ENCODE assay signal across 23 cellular contexts in genomic region chr16:80802129-80802528, GRCh38. TPM values are rescaled to one million over a fixed set of nuclear protein-coding genes. Genes with fewer than 3 reads are reported as not detected.
DNase-seq lines count a peak whose midpoint lies in the region; ATAC-seq and TF ChIP-seq lines count a peak whose summit lies in the region.
"Had no signal": no experiment of that assay in that cellular context is flagged by ENCODE, and none has a peak within 500 bp of the region (broad histone marks: within the 10 kb centered on the region; RNA-seq: fewer than 3 reads in every experiment).

No MANE protein-coding gene starts in this region.

- peaks cover 2% of the 10 kb centered on the region for H3K27me3 Mint-ChIP-seq in CD8-positive, alpha-beta T cell (ENCODE audit: low read depth)
- H3K27me3 Mint-ChIP-seq in activated T-helper 1 cell treated with anti-CD3 and anti-CD28 coated beads, Interleukin-12 subunit alpha, Interleukin-12 subunit beta, Interleukin-2, Interleukin-4 antibody, amounts not matched to agents 30 ng/mL and 10 ng/mL and 1 ng/mL, durations not matched to agents 14 hours and 24 hours and 36 hours (ENCODE audit: insufficient read depth) = no peaks in the 10 kb centered on the region
- H3K27me3 Mint-ChIP-seq in naive B cell (peaks cover 21 to 32% (median 23%) of the 10 kb centered on the region in 3 donors), Calu3 (ENCODE audit: unreplicated experiment) (peaks cover 68% of the 10 kb centered on the region)

- no peak overlapping the region for H3K4me3 ChIP-seq in CD8-positive, alpha-beta T cell (ENCODE audit: low read depth, low read length)
- H3K4me3 ChIP-seq: esophagus squamous epithelium, SK-N-MC, thyroid gland had no signal

- intact Hi-C loops in CD8-positive, alpha-beta T cell (cut with DNase I, micrococcal nuclease) = loop anchor here in 1 of 2 experiments (10.0 kb wide), 1 partner anchor 193 kb away; no protein-coding TSS in a partner anchor
- intact Hi-C loops in activated T-helper 1 cell treated with anti-CD3 and anti-CD28 coated beads, Interleukin-12 subunit alpha, Interleukin-12 subunit beta, Interleukin-2, Interleukin-4 antibody, amounts not matched to agents 30 ng/mL and 10 ng/mL and 1 ng/mL, durations not matched to agents 14 hours and 24 hours and 36 hours (cut with micrococcal nuclease) = loop anchor here (1.0 to 10.0 kb wide), 6 partner anchors 43 to 1197 kb away; partner anchors contain the start of genes DYNLRB2 and MAF
- intact Hi-C loops in Calu3 (cut with micrococcal nuclease; ENCODE audit: unreplicated experiment) = no loop called here

- ATAC-seq in CD8-positive, alpha-beta T cell = no peak
- ATAC-seq in naive B cell (ENCODE audit: low read depth in 2 of 2) (no peak), GM21576 (IDR thresholded peaks at IDR 0.05; ENCODE audit: unreplicated experiment) (no peak), HG02759 (IDR thresholded peaks at IDR 0.05; ENCODE audit: unreplicated experiment) (no peak), HG02884 (IDR thresholded peaks at IDR 0.05; ENCODE audit: unreplicated experiment) (no peak)
- ATAC-seq: left colon, right cardiac atrium had no signal

- H3K9me3 Mint-ChIP-seq in CD8-positive, alpha-beta T cell = no peaks in the 10 kb centered on the region
- H3K9me3 Mint-ChIP-seq in activated T-helper 1 cell treated with anti-CD3 and anti-CD28 coated beads, Interleukin-12 subunit alpha, Interleukin-12 subunit beta, Interleukin-2, Interleukin-4 antibody, amounts not matched to agents 30 ng/mL and 10 ng/mL and 1 ng/mL, durations not matched to agents 14 hours and 24 hours and 36 hours = peaks cover 11% of the 10 kb centered on the region
- H3K9me3 Mint-ChIP-seq in naive B cell (peaks cover 0 to 5% (median 0%) of the 10 kb centered on the region in 7 donors), Calu3 (ENCODE audit: low read depth, unreplicated experiment) (peaks cover 2% of the 10 kb centered on the region)

- CTCF ChIA-PET in CD8-positive, alpha-beta T cell (lab: Charles Lee) = no interaction called here
- CTCF ChIA-PET in Calu3 (lab: Charles Lee) = no interaction called here

- TF ChIP-seq CTCF in 22Rv1 (IDR thresholded peaks at IDR 0.05) = no peak
- no peak for TF ChIP-seq CTCF in CD8-positive, alpha-beta T cell (IDR thresholded peaks at IDR 0.05)
- TF ChIP-seq CTCF in Calu3 (IDR thresholded peaks at IDR 0.05; ENCODE audit: unreplicated experiment) = no peak

- no peak for DNase-seq in CD8-positive, alpha-beta T cell
- no peak for DNase-seq in activated T-helper 1 cell treated with anti-CD3 and anti-CD28 coated beads, Interleukin-12 subunit alpha, Interleukin-12 subunit beta, Interleukin-2, Interleukin-4 antibody, amounts not matched to agents 30 ng/mL and 10 ng/mL and 1 ng/mL, durations not matched to agents 14 hours and 24 hours and 36 hours (ENCODE audit: low spot score)
- no peak for DNase-seq in naive B cell
- no peak for DNase-seq in Calu3
- DNase-seq: activated CD4-positive, alpha-beta T cell treated with anti-CD3 and anti-CD28 coated beads for 4 hours; aorta; COR-L47; effector CD4-positive, alpha-beta T cell; esophagus squamous epithelium; KG1; left colon; midbrain; MV-4-11; NCI-H187; NCI-H226; right cardiac atrium; stimulated activated CD4-positive, alpha-beta T cell treated with anti-CD3 and anti-CD28 coated beads, Interleukin-15, amount 100 ng/mL, for 24 hours; thyroid gland had no signal

- H3K4me1 ChIP-seq in CD8-positive, alpha-beta T cell (ENCODE audit: insufficient read depth, low read length) = no peaks in the 10 kb centered on the region

- no peak overlapping the region for H3K27ac Mint-ChIP-seq in CD8-positive, alpha-beta T cell
- H3K27ac Mint-ChIP-seq in activated T-helper 1 cell treated with anti-CD3 and anti-CD28 coated beads, Interleukin-12 subunit alpha, Interleukin-12 subunit beta, Interleukin-2, Interleukin-4 antibody, amounts not matched to agents 30 ng/mL and 10 ng/mL and 1 ng/mL, durations not matched to agents 14 hours and 24 hours and 36 hours = peak overlapping the region; percentile 73
- H3K27ac Mint-ChIP-seq in naive B cell = no peak overlapping the region
- H3K27ac Mint-ChIP-seq in Calu3 (ENCODE audit: unreplicated experiment) = no peak overlapping the region

- H3K27me3 ChIP-seq in CD8-positive, alpha-beta T cell (ENCODE audit: insufficient read depth, low read length) = no peaks in the 10 kb centered on the region
- H3K27me3 ChIP-seq: thyroid gland had no signal

- BruUV-seq in Calu3 (replicated peaks; lab: Mats Ljungman, UMichigan) = no TSS peak

- POLR2A ChIA-PET in CD8-positive, alpha-beta T cell (lab: Charles Lee) = no interaction called here

- H3K4me1 Mint-ChIP-seq in CD8-positive, alpha-beta T cell (ENCODE audit: low read depth) = peaks cover 20% of the 10 kb centered on the region
- H3K4me1 Mint-ChIP-seq in activated T-helper 1 cell treated with anti-CD3 and anti-CD28 coated beads, Interleukin-12 subunit alpha, Interleukin-12 subunit beta, Interleukin-2, Interleukin-4 antibody, amounts not matched to agents 30 ng/mL and 10 ng/mL and 1 ng/mL, durations not matched to agents 14 hours and 24 hours and 36 hours (ENCODE audit: low read depth) = peaks cover 57% of the 10 kb centered on the region
- H3K4me1 Mint-ChIP-seq in naive B cell (peaks cover 0 to 4% (median 4%) of the 10 kb centered on the region in 3 donors), Calu3 (ENCODE audit: low read depth, unreplicated experiment) (peaks cover 7% of the 10 kb centered on the region)

- H3K36me3 Mint-ChIP-seq in CD8-positive, alpha-beta T cell = peaks cover 2% of the 10 kb centered on the region
- H3K36me3 Mint-ChIP-seq in activated T-helper 1 cell treated with anti-CD3 and anti-CD28 coated beads, Interleukin-12 subunit alpha, Interleukin-12 subunit beta, Interleukin-2, Interleukin-4 antibody, amounts not matched to agents 30 ng/mL and 10 ng/mL and 1 ng/mL, durations not matched to agents 14 hours and 24 hours and 36 hours (ENCODE audit: low read depth) = peaks cover 23% of the 10 kb centered on the region
- H3K36me3 Mint-ChIP-seq in naive B cell (no peaks in the 10 kb centered on the region), Calu3 (ENCODE audit: insufficient read depth, unreplicated experiment) (peaks cover 9% of the 10 kb centered on the region)

- H3K9me3 ChIP-seq in CD8-positive, alpha-beta T cell (ENCODE audit: low read length) = no peaks in the 10 kb centered on the region
- H3K9me3 ChIP-seq: esophagus squamous epithelium, thyroid gland had no signal

- H3K36me3 ChIP-seq in CD8-positive, alpha-beta T cell (ENCODE audit: insufficient read depth, low read length) = no peaks in the 10 kb centered on the region
- H3K36me3 ChIP-seq: esophagus squamous epithelium, thyroid gland had no signal

- H3K4me3 Mint-ChIP-seq in CD8-positive, alpha-beta T cell = peak overlapping the region; percentile 74
- peak overlapping the region; percentile 82 for H3K4me3 Mint-ChIP-seq in activated T-helper 1 cell treated with anti-CD3 and anti-CD28 coated beads, Interleukin-12 subunit alpha, Interleukin-12 subunit beta, Interleukin-2, Interleukin-4 antibody, amounts not matched to agents 30 ng/mL and 10 ng/mL and 1 ng/mL, durations not matched to agents 14 hours and 24 hours and 36 hours
- peak overlapping the region in 6 of 8 donors; percentile 37 to 88 (median 62) for H3K4me3 Mint-ChIP-seq in naive B cell
- H3K4me3 Mint-ChIP-seq in Calu3 (ENCODE audit: low read depth, unreplicated experiment) = no peak overlapping the region

- peak overlapping the region; percentile 78 for H3K27ac ChIP-seq in 22Rv1
- no peak overlapping the region for H3K27ac ChIP-seq in CD8-positive, alpha-beta T cell (ENCODE audit: low read depth, low read length)
- H3K27ac ChIP-seq: esophagus squamous epithelium, SK-N-MC, thyroid gland had no signal

RNA-seq across cellular contexts. Expression of gene CDYL2, which starts 2.3 kb away (rescaled TPM):
- 10 to 100 TPM; 19.4 to 19.9 TPM for total RNA-seq in CD8-positive, alpha-beta T cell
- total RNA-seq in activated T-helper 1 cell treated with anti-CD3 and anti-CD28 coated beads, Interleukin-12 subunit alpha, Interleukin-12 subunit beta, Interleukin-2, Interleukin-4 antibody, amounts not matched to agents 30 ng/mL and 10 ng/mL and 1 ng/mL, durations not matched to agents 14 hours and 24 hours and 36 hours = 93.4 and 97.1 TPM in 2 replicates
- under 1 TPM in 2 of 6 donors, not detected in 4; 0.03 to 0.13 TPM for polyA plus RNA-seq in naive B cell (ENCODE audit: low read depth in 6 of 6)
- 1.0 and 1.4 TPM in 2 replicates for total RNA-seq in Calu3 (2022)
